Comparison of ENCODE assay signal across 8 cellular contexts in genomic region chrX:119516157-119516702, GRCh38. TPM values are rescaled to one million over a fixed set of nuclear protein-coding genes. Genes with fewer than 3 reads are reported as not detected.
DNase-seq lines count a peak whose midpoint lies in the region; ATAC-seq and TF ChIP-seq lines count a peak whose summit lies in the region.

No MANE protein-coding gene starts in this region.

- no peak overlapping the region for H2BK15ac ChIP-seq in mesendoderm (replicated peaks; ENCODE audit: low read depth)

- DNase-seq in AG20443 (ENCODE audit: low spot score) (peak; percentile 71), NCI-H345 (lab: John Stamatoyannopoulos, UW) (peak; percentile 53), mesendoderm (peak; percentile 80), upper lobe of left lung (peak in 1 of 2 donors; percentile 35)
- DNase-seq in activated CD4-positive, CD25-positive, alpha-beta regulatory T cell treated with anti-CD3 and anti-CD28 coated beads, Interleukin-2, amount 50 U/mL, for 72 hours: peak; percentile 39
- peak in 2 of 3 donors; percentile 6 to 18 for DNase-seq in effector memory CD4-positive, alpha-beta T cell

- no peaks in the 10 kb centered on the region for H3K27me3 ChIP-seq in effector memory CD4-positive, alpha-beta T cell (replicated peaks; ENCODE audit: control insufficient read depth, insufficient read depth, low read length, poor library complexity, severe bottlenecking)
- H3K27me3 ChIP-seq in mesendoderm (ENCODE audit: insufficient read depth, low read length, poor library complexity) (no peaks in the 10 kb centered on the region), upper lobe of left lung (no peaks in the 10 kb centered on the region)

- no peak overlapping the region for H3K23ac ChIP-seq in mesendoderm (ENCODE audit: low read length)

- H4K8ac ChIP-seq in mesendoderm (ENCODE audit: low read depth, low read length): no peak overlapping the region

- H3K9ac ChIP-seq in mesendoderm (ENCODE audit: low read length): no peak overlapping the region

- H3K27ac ChIP-seq in effector memory CD4-positive, alpha-beta T cell (ENCODE audit: insufficient read depth, low read length, poor library complexity, severe bottlenecking): no peak overlapping the region
- H3K27ac ChIP-seq in mesendoderm (ENCODE audit: low read depth, low read length) (no peak overlapping the region), upper lobe of left lung (no peak overlapping the region)

- H3K4me2 ChIP-seq in mesendoderm (ENCODE audit: low read length): no peak overlapping the region

- ATAC-seq in GM18508 (IDR thresholded peaks at IDR 0.05; ENCODE audit: insufficient read depth, unreplicated experiment) (peak; percentile 69), HG03097 (IDR thresholded peaks at IDR 0.05; ENCODE audit: low FRiP score, unreplicated experiment) (peak; percentile 82), upper lobe of left lung (ENCODE audit: low FRiP score in 2 of 2) (peak; percentile 80 to 84)

- H3K79me1 ChIP-seq in mesendoderm (ENCODE audit: low read length): no peaks in the 10 kb centered on the region

- H2BK5ac ChIP-seq in mesendoderm (ENCODE audit: low read length): no peak overlapping the region

- H3K36me3 ChIP-seq in effector memory CD4-positive, alpha-beta T cell (ENCODE audit: control insufficient read depth, insufficient read depth, low read length): no peaks in the 10 kb centered on the region
- H3K36me3 ChIP-seq in mesendoderm (ENCODE audit: control insufficient read depth, insufficient read depth, low read length) (no peaks in the 10 kb centered on the region), upper lobe of left lung (no peaks in the 10 kb centered on the region)

- H2BK120ac ChIP-seq in mesendoderm (ENCODE audit: low read depth, low read length): no peak overlapping the region

- H2AK5ac ChIP-seq in mesendoderm (ENCODE audit: low read length): no peak overlapping the region

- TF ChIP-seq POLR2A in upper lobe of left lung (IDR thresholded peaks at IDR 0.05): no peak

- TF ChIP-seq CTCF in upper lobe of left lung (IDR thresholded peaks at IDR 0.05): peak; percentile 61 to 82 (median 75)

- no CpG with 5 or more reads among the region's 5 CpGs for WGBS in mesendoderm (ENCODE audit: extremely low coverage, insufficient coverage, low lambda C conversion rate)
- 33 to 40% methylated on average over 5 of the region's 5 CpGs for WGBS in upper lobe of left lung, 2 donors

- H3K4me3 ChIP-seq in effector memory CD4-positive, alpha-beta T cell (ENCODE audit: insufficient read depth, low read depth, low read length, poor library complexity, severe bottlenecking): no peak overlapping the region
- no peak overlapping the region for H3K4me3 ChIP-seq in mesendoderm (ENCODE audit: low read length)
- no peak overlapping the region for H3K4me3 ChIP-seq in upper lobe of left lung

- H3K56ac ChIP-seq in mesendoderm (ENCODE audit: low read length): no peak overlapping the region

- no peaks in the 10 kb centered on the region for H3K79me2 ChIP-seq in mesendoderm (ENCODE audit: control insufficient read depth, insufficient read depth, low read length)

- H3K4me1 ChIP-seq in effector memory CD4-positive, alpha-beta T cell (ENCODE audit: control insufficient read depth, insufficient read depth, low read length, poor library complexity, severe bottlenecking): no peaks in the 10 kb centered on the region
- H3K4me1 ChIP-seq in mesendoderm (ENCODE audit: control insufficient read depth, low read depth, low read length) (no peaks in the 10 kb centered on the region), upper lobe of left lung (no peaks in the 10 kb centered on the region)

- no peak for TF ChIP-seq EP300 in upper lobe of left lung (IDR thresholded peaks at IDR 0.05)

- no peak overlapping the region for H3K4ac ChIP-seq in mesendoderm (ENCODE audit: low read depth, low read length)

- no peak overlapping the region for H4K5ac ChIP-seq in mesendoderm (ENCODE audit: low read length)

- no peak overlapping the region for H3K18ac ChIP-seq in mesendoderm (ENCODE audit: low read length)

- H3K9me3 ChIP-seq in effector memory CD4-positive, alpha-beta T cell (ENCODE audit: control insufficient read depth, low read length): no peaks in the 10 kb centered on the region
- no peaks in the 10 kb centered on the region for H3K9me3 ChIP-seq in upper lobe of left lung

RNA-seq across cellular contexts. Expression of gene SLC25A5, which starts 48.0 kb away (rescaled TPM):
- polyA plus RNA-seq in mesendoderm (2013, experiment 1 of 2): 447 TPM
- 442 TPM for polyA plus RNA-seq in mesendoderm (2013, experiment 2 of 2)
- total RNA-seq in upper lobe of left lung: 100 to 1,000 TPM; 180 to 494 (median 325) TPM

RNA-seq across cellular contexts. Expression of gene STEEP1, which starts 49.0 kb away (rescaled TPM):
- 28.0 TPM for polyA plus RNA-seq in mesendoderm (2013, experiment 1 of 2)
- polyA plus RNA-seq in mesendoderm (2013, experiment 2 of 2): 30.2 TPM
- 10 to 100 TPM; 22.1 to 55.5 (median 26.8) TPM for total RNA-seq in upper lobe of left lung

RNA-seq across cellular contexts. Expression of gene UBE2A, which starts 58.1 kb away (rescaled TPM):
- polyA plus RNA-seq in mesendoderm (2013, experiment 1 of 2): 59.5 TPM
- 59.4 TPM for polyA plus RNA-seq in mesendoderm (2013, experiment 2 of 2)
- total RNA-seq in upper lobe of left lung: 10 to 100 TPM; 15.0 to 48.6 (median 40.8) TPM
